Comparison of ENCODE assay signal across 32 cellular contexts in the genomic region with DNA sequence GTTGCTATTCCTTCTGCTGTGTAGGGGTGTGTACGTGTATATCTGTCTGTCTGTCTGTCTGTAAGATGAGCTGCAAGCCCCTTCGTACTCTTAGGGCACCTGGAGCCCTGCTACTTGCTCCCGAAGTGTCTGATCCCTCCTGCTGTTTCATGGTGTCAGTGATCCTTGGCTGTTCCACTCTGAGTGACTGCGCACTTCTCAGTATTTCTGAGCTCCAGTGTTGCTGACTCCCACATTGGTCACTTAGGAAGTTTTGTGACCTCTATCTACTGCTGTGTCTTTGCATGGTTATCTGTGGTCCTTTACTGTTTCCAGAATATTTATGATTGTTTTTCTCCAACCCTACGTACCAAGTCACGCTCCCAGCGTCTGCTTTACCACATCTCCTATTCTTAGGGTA. TPM values are rescaled to one million over a fixed set of nuclear protein-coding genes. Genes with fewer than 3 reads are reported as not detected.
"Had no signal": no experiment of that assay in that cellular context is flagged by ENCODE, and none has a peak within 500 bp of the region (broad histone marks: within the 10 kb centered on the region; RNA-seq: fewer than 3 reads in every experiment).

No MANE protein-coding gene starts in this region.

- DNase-seq: naive thymus-derived CD4-positive, alpha-beta T cell; natural killer cell; occipital lobe; ovary; posterior cingulate gyrus; psoas muscle; right cardiac atrium; right lobe of liver; sigmoid colon; spleen; stimulated activated CD4-positive, alpha-beta T cell treated with anti-CD3 and anti-CD28 coated beads, Interleukin-12 subunit alpha, Interleukin-12 subunit beta, amount 100 ng/mL, for 4 hours; stimulated activated CD4-positive, alpha-beta T cell treated with anti-CD3 and anti-CD28 coated beads, Interleukin-1b, Interleukin-23, amount 100 ng/mL, for 48 hours; stimulated activated CD4-positive, alpha-beta T cell treated with anti-CD3 and anti-CD28 coated beads, Interleukin-4, amount 100 ng/mL, for 1 hour; stimulated activated CD4-positive, alpha-beta T cell treated with anti-CD3 and anti-CD28 coated beads, Interleukin-4, amount 100 ng/mL, for 4 hours; stimulated activated CD8-positive, alpha-beta memory T cell treated with anti-CD3 and anti-CD28 coated beads, Interleukin-4, amount 100 ng/mL, for 48 hours; stimulated activated naive CD4-positive, alpha-beta T cell; stimulated activated naive CD8-positive, alpha-beta T cell treated with anti-CD3 and anti-CD28 coated beads, Interleukin-15, amount 100 ng/mL, for 72 hours; stimulated activated naive CD8-positive, alpha-beta T cell treated with anti-CD3 and anti-CD28 coated beads, Interleukin-15, Interleukin-2, amounts not matched to agents 100 U/mL and 50 U/mL, for 24 hours; testis; tibial artery; transverse colon; upper lobe of right lung; uterus had no signal

- H3K4me2 ChIP-seq: neural progenitor cell, smooth muscle cell had no signal

- H3K79me2 ChIP-seq: parathyroid adenoma had no signal

- H3K36me3 ChIP-seq: neural progenitor cell, ovary, right lobe of liver, transverse colon, uterus had no signal

- H3K4me1 Mint-ChIP-seq: nephron; neural progenitor cell; stimulated activated memory B cell treated with anti-CD40 and anti-IgM and Interleukin-4, amounts not matched to agents 10 μg/mL and 1 μg/mL and 100 μg/mL, for 72 hours; stimulated activated naive CD8-positive, alpha-beta T cell treated with anti-CD3 and anti-CD28 coated beads, Interleukin-15, amount 100 ng/mL, for 72 hours had no signal

- H3K36me3 Mint-ChIP-seq: natural killer cell had no signal

- H3K27ac Mint-ChIP-seq: naive thymus-derived CD4-positive, alpha-beta T cell; natural killer cell; nephron; neural progenitor cell; progenitor cell of endocrine pancreas; stimulated activated memory B cell treated with anti-CD40 and anti-IgM and Interleukin-4, amounts not matched to agents 10 μg/mL and 1 μg/mL and 100 μg/mL, for 72 hours; stimulated activated naive CD8-positive, alpha-beta T cell treated with anti-CD3 and anti-CD28 coated beads, Interleukin-15, amount 100 ng/mL, for 72 hours; type B pancreatic cell had no signal

- H3K4me3 Mint-ChIP-seq: naive thymus-derived CD4-positive, alpha-beta T cell; natural killer cell; nephron; neural progenitor cell; stimulated activated memory B cell treated with anti-CD40 and anti-IgM and Interleukin-4, amounts not matched to agents 10 μg/mL and 1 μg/mL and 100 μg/mL, for 72 hours; stimulated activated naive CD8-positive, alpha-beta T cell treated with anti-CD3 and anti-CD28 coated beads, Interleukin-15, amount 100 ng/mL, for 72 hours; type B pancreatic cell had no signal

- H3K27me3 ChIP-seq: neural progenitor cell, ovary, right lobe of liver, sigmoid colon, spleen, testis, tibial artery, transverse colon, upper lobe of right lung, uterus had no signal

- H3K27ac ChIP-seq: neural progenitor cell, ovary, parathyroid adenoma, psoas muscle, right lobe of liver, sigmoid colon, skin epidermis, spleen, testis, tibial artery, transverse colon, upper lobe of right lung, uterus had no signal

- H3K4me1 ChIP-seq: neural progenitor cell, parathyroid adenoma, psoas muscle, right lobe of liver, sigmoid colon, spleen, testis, tibial artery, transverse colon, upper lobe of right lung, uterus had no signal

- H3K27me3 Mint-ChIP-seq: naive thymus-derived CD4-positive, alpha-beta T cell; progenitor cell of endocrine pancreas; stimulated activated memory B cell treated with anti-CD40 and anti-IgM and Interleukin-4, amounts not matched to agents 10 μg/mL and 1 μg/mL and 100 μg/mL, for 72 hours; stimulated activated naive CD8-positive, alpha-beta T cell treated with anti-CD3 and anti-CD28 coated beads, Interleukin-15, amount 100 ng/mL, for 72 hours; type B pancreatic cell had no signal

- H3K4me3 ChIP-seq: neural progenitor cell, ovary, psoas muscle, right lobe of liver, sigmoid colon, skin epidermis, smooth muscle cell, spleen, testis, tibial artery, transverse colon, upper lobe of right lung, uterus had no signal

- ATAC-seq: naive thymus-derived CD4-positive, alpha-beta T cell; natural killer cell; psoas muscle; right cardiac atrium; right lobe of liver; stimulated activated memory B cell treated with anti-CD40 and anti-IgM and Interleukin-4, amounts not matched to agents 10 μg/mL and 1 μg/mL and 100 μg/mL, for 72 hours; stimulated activated naive CD8-positive, alpha-beta T cell treated with anti-CD3 and anti-CD28 coated beads, Interleukin-15, amount 100 ng/mL, for 72 hours; stimulated activated naive CD8-positive, alpha-beta T cell treated with anti-CD3 and anti-CD28 coated beads, Interleukin-15, Interleukin-2, amounts not matched to agents 100 U/mL and 50 U/mL, for 24 hours; upper lobe of right lung had no signal

- H2AFZ ChIP-seq: neural progenitor cell, parathyroid adenoma had no signal

- H3K9ac ChIP-seq: neural progenitor cell, parathyroid adenoma had no signal

- H3K9me3 ChIP-seq: ovary, psoas muscle, right lobe of liver, sigmoid colon, spleen, testis, tibial artery, transverse colon, upper lobe of right lung, uterus had no signal

RNA-seq across cellular contexts. Expression of gene M1AP, which starts 22.1 kb away (rescaled TPM):
- total RNA-seq: natural killer cell, occipital lobe, right lobe of liver had no signal
- polyA plus RNA-seq: naive thymus-derived CD4-positive, alpha-beta T cell; neural cell had no signal
